1 cellular context compared by ENCODE assay signal in genomic region chrX:147914609-147915008, GRCh38.
TF ChIP-seq lines count a peak whose summit lies in the region.

No MANE protein-coding gene starts in this region.

TF ChIP-seq in GM12878, 131 proteins besides CTCF, POLR2A, EP300 and RAD21 (continued from another document):
- TF ChIP-seq RELB (IDR thresholded peaks at IDR 0.05; ENCODE audit: low read depth) (no peak), SMAD1 (IDR thresholded peaks at IDR 0.05; ENCODE audit: low read depth, partially characterized antibody) (no peak), USF1 (IDR thresholded peaks at IDR 0.05; ENCODE audit: borderline replicate concordance, extremely low read length, insufficient read depth, low read depth, low read length) (no peak), ZNF592 (IDR thresholded peaks at IDR 0.05) (no peak), EZH2 (IDR thresholded peaks at IDR 0.05; ENCODE audit: borderline replicate concordance, control insufficient read depth, low read depth, low read length) (no peak), SREBF1 (IDR thresholded peaks at IDR 0.05; ENCODE audit: low read length) (no peak), CBX5 (IDR thresholded peaks at IDR 0.05; ENCODE audit: low read depth) (no peak), HSF1 (IDR thresholded peaks at IDR 0.05; ENCODE audit: low read depth, low read length) (no peak), ZNF384 (IDR thresholded peaks at IDR 0.05; ENCODE audit: borderline replicate concordance, low read depth, low read length) (no peak), ZNF217 (IDR thresholded peaks at IDR 0.05) (no peak), PKNOX1 (IDR thresholded peaks at IDR 0.05) (no peak)
TF ChIP-seq in GM12878: peak in this region for 0.
